1 cellular context compared by ENCODE assay signal in genomic region chr12:64992641-64993040, GRCh38.
A peak's percentile ranks its signal among the peaks of the same experiment; 100 is the strongest.
TF ChIP-seq lines count a peak whose summit lies in the region.

No MANE protein-coding gene starts in this region.

TF ChIP-seq in GM23338, 12 proteins besides CTCF, POLR2A, EP300 and RAD21 (continued from another document):
- TF ChIP-seq ZNF462 (CRISPR knock-in tag; IDR thresholded peaks at IDR 0.05) = peak; percentile 98
- no peak for TF ChIP-seq REST (IDR thresholded peaks at IDR 0.05; ENCODE audit: unreplicated experiment)
- no peak for TF ChIP-seq CREB1 (CRISPR knock-in tag; IDR thresholded peaks at IDR 0.05; ENCODE audit: low read depth)
- peak; percentile 77 for TF ChIP-seq NANOG (IDR thresholded peaks at IDR 0.05; ENCODE audit: borderline replicate concordance)
- TF ChIP-seq ZNF114 (CRISPR knock-in tag; IDR thresholded peaks at IDR 0.05) = no peak
TF ChIP-seq in GM23338: peak in this region for 3.
